Comparison of ENCODE assay signal across 9 cellular contexts in the genomic region with DNA sequence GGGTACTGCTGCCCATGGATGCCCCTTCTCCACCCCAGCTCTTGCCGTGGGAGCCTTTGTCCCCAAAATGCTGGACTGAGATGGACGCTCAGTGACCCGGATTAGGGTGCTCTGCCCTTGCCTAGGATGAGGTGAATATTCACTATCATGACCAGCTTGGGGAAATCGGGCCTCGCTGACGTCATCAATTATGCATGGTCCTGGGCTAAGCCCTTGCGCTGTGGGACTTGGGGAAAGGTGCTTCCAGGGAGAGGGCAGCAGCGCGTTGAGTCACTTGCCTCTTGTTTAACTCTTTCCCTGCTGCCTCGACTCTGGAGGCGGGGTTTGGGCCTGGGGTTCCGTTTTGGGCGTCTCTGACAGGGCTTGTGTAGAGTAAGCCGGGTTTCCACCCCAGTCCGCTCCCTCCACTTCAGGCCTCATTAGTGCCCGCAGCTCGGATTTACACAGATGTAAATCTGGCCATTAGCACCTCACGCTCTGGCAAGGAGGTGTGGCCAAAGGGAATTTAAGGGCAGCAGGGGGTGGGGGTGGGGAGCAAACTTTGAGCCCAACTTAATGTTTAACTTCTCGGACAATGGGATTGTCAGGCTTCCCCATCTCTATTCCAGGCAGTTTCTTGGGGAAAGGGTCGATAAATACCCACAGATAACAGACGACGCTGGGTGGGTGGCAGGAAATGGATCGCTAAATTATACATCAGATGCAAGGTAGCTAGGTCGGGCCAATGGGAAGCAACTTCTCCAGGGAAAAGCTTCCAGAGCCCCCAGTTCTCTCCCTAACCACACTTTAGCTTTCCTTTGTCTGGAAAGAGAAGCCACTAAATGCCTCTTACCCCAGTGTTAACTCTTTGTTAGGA. TPM values are rescaled to one million over a fixed set of nuclear protein-coding genes. Genes with fewer than 3 reads are reported as not detected.
A peak's percentile ranks its signal among the peaks of the same experiment; 100 is the strongest.
DNase-seq lines count a peak whose midpoint lies in the region; ATAC-seq, FAIRE-seq and TF ChIP-seq lines count a peak whose summit lies in the region.
"Had no signal": no experiment of that assay in that cellular context is flagged by ENCODE, and none has a peak within 500 bp of the region (broad histone marks: within the 10 kb centered on the region; RNA-seq: fewer than 3 reads in every experiment).

No MANE protein-coding gene starts in this region.

- no peaks in the 10 kb centered on the region for H3K9me3 Mint-ChIP-seq in T-cell
- H3K9me3 Mint-ChIP-seq: activated T-cell treated with anti-CD3 and anti-CD28 coated beads, Interleukin-2, amount 50 U/mL, for 72 hours had no signal

- no peak overlapping the region for H3K27ac ChIP-seq in left lung
- peak overlapping the region; percentile 50 to 74 (median 55) for H3K27ac ChIP-seq in transverse colon

- 23 to 37% methylated on average over 6 to 19 of the region's 24 CpGs for WGBS in transverse colon (ENCODE audit: low coverage in 1 of 2), 2 donors

- no peak overlapping the region for H3K4me3 Mint-ChIP-seq in T-cell
- H3K4me3 Mint-ChIP-seq: activated T-cell treated with anti-CD3 and anti-CD28 coated beads, Interleukin-2, amount 50 U/mL, for 72 hours had no signal

- FAIRE-seq in HTR-8/SVneo (lab: Jason Lieb, UNC): no peak

- no peak for TF ChIP-seq EP300 in transverse colon (IDR thresholded peaks at IDR 0.05; ENCODE audit: low read depth)

- TF ChIP-seq CTCF in epithelial cell of proximal tubule (conservative IDR thresholded peaks at IDR 0.05; ENCODE audit: low read depth, low read length) (no peak), left lung (IDR thresholded peaks at IDR 0.05) (no peak), transverse colon (IDR thresholded peaks at IDR 0.05) (no peak)

- H3K36me3 Mint-ChIP-seq in T-cell: no peaks in the 10 kb centered on the region

- H3K4me1 Mint-ChIP-seq in T-cell: no peaks in the 10 kb centered on the region

- peaks cover 6% of the 10 kb centered on the region in 2 donors for H3K4me1 ChIP-seq in left lung
- H3K4me1 ChIP-seq in transverse colon: peaks cover 0 to 15% (median 11%) of the 10 kb centered on the region in 4 donors

- no peak overlapping the region for H3K27ac Mint-ChIP-seq in T-cell
- H3K27ac Mint-ChIP-seq: activated T-cell treated with anti-CD3 and anti-CD28 coated beads, Interleukin-2, amount 50 U/mL, for 72 hours had no signal

- peak; percentile 30 for DNase-seq in HuH-7.5 (ENCODE audit: low spot score)
- peak; percentile 66 for DNase-seq in epithelial cell of proximal tubule (ENCODE audit: low read depth)
- DNase-seq in left lung: no peak
- peak; percentile 71 for DNase-seq in transverse colon
- no peak for DNase-seq in HTR-8/SVneo (ENCODE audit: insufficient read length, low spot score)
- no peak for DNase-seq in T-cell
- DNase-seq: activated T-cell treated with anti-CD3 and anti-CD28 coated beads, Interleukin-2, amount 50 U/mL, for 72 hours had no signal

- intact Hi-C loops in left lung (cut with DNase I) (no loop called here), transverse colon (cut with DNase I; ENCODE audit: low total_unique reads) (no loop called here)

- CTCF ChIA-PET in T-cell (lab: Charles Lee): no interaction called here

- ATAC-seq in left lung (peak; percentile 77), HG02759 (IDR thresholded peaks at IDR 0.05; ENCODE audit: unreplicated experiment) (no peak), T-cell (replicated peaks in 1 of 4) (no peak), GM18868 (IDR thresholded peaks at IDR 0.05; ENCODE audit: unreplicated experiment) (no peak)
- ATAC-seq: activated T-cell treated with anti-CD3 and anti-CD28 coated beads, Interleukin-2, amount 50 U/mL, for 72 hours had no signal

- peak; percentile 32 for TF ChIP-seq POLR2A in transverse colon (IDR thresholded peaks at IDR 0.05)

- H3K36me3 ChIP-seq in left lung (no peaks in the 10 kb centered on the region), transverse colon (no peaks in the 10 kb centered on the region)

- POLR2A ChIA-PET in T-cell (lab: Charles Lee): interaction anchor here in 1 of 2 donors (0.7 kb wide), 1 partner anchor 22 kb away, joined by 3 read pairs; no protein-coding TSS in a partner anchor

- no peaks in the 10 kb centered on the region for H3K9me3 ChIP-seq in left lung
- H3K9me3 ChIP-seq in transverse colon: no peaks in the 10 kb centered on the region

- in situ Hi-C loops in transverse colon (cut with MboI; ENCODE audit: low pct_ligation_motif_present in 1 of 4, low pct_unique_long_range_greater_than_20kb in 1 of 4, low sequenced_read_pairs in 3 of 4): no loop called here

- H3K27me3 Mint-ChIP-seq in T-cell: peaks cover 3 to 4% of the 10 kb centered on the region in 2 donors

- peak overlapping the region; percentile 49 for H3K4me3 ChIP-seq in epithelial cell of proximal tubule (ENCODE audit: low read depth, low read length)
- no peak overlapping the region for H3K4me3 ChIP-seq in left lung
- H3K4me3 ChIP-seq in transverse colon: peak overlapping the region in 3 of 4 donors; percentile 1 to 38 (median 9)

- H3K27me3 ChIP-seq in left lung (no peaks in the 10 kb centered on the region), transverse colon (no peaks in the 10 kb centered on the region)

RNA-seq across cellular contexts. Expression of a gene that starts 51.3 kb away (rescaled TPM):
- total RNA-seq in epithelial cell of proximal tubule (5.4 TPM in 2 replicates), left lung (10 to 100 TPM; 25.1 to 27.7 TPM), transverse colon (100 to 1,000 TPM in 3 of 4 donors, 10 to 100 TPM in 1; 84.6 to 249 (median 137) TPM), T-cell (1 to 10 TPM; 2.6 to 6.2 (median 3.3) TPM)

Comparison
In these comparisons a context has a peak if more than half of its experiments do, and no peak if none do; other contexts are left out.
1. DNase-seq: peak in HuH-7.5 (single experiment), epithelial cell of proximal tubule (single experiment) and transverse colon (single experiment); none in left lung (0 of 2), HTR-8/SVneo (single experiment) and T-cell (0 of 34).
2. H3K4me3 ChIP-seq: peak in epithelial cell of proximal tubule (single experiment) and transverse colon (3 of 4); none in left lung (0 of 2).
3. H3K27ac ChIP-seq: peak in transverse colon (4 of 4); none in left lung (0 of 2).